In genomic region chr2:193818801-193819499, GRCh38 we compare ENCODE assay signal across 26 cellular contexts.
"Had no signal": no experiment of that assay in that cellular context is flagged by ENCODE, and none has a peak within 500 bp of the region (broad histone marks: within the 10 kb centered on the region; RNA-seq: fewer than 3 reads in every experiment).

No MANE protein-coding gene starts in this region.

- H3K27ac ChIP-seq: gastroesophageal sphincter, hepatocyte, parathyroid adenoma, psoas muscle, right atrium auricular region, thoracic aorta, vagina had no signal

- H3K4me2 ChIP-seq: hepatocyte had no signal

- H3K4me3 ChIP-seq: gastroesophageal sphincter, hepatocyte, psoas muscle, right atrium auricular region, thoracic aorta, vagina had no signal

- H3K79me2 ChIP-seq: hepatocyte, parathyroid adenoma had no signal

- DNase-seq: activated CD4-positive, alpha-beta memory T cell treated with anti-CD3 and anti-CD28 coated beads, Interleukin-2, amount 10 ng/mL, durations not matched to agents 7 days and 5 days; activated CD4-positive, alpha-beta T cell treated with anti-CD3 and anti-CD28 coated beads for 1 hour; activated CD4-positive, alpha-beta T cell treated with anti-CD3 and anti-CD28 coated beads, Interleukin-2, amount 10 ng/mL, durations not matched to agents 7 days and 5 days; activated CD8-positive, alpha-beta memory T cell treated with anti-CD3 and anti-CD28 coated beads, Interleukin-2, amount 50 U/mL, for 48 hours; activated gamma-delta T cell; activated naive CD8-positive, alpha-beta T cell treated with anti-CD3 and anti-CD28 coated beads, Interleukin-2, amount 50 U/mL, for 24 hours; activated T-cell treated with anti-CD3 and anti-CD28 coated beads, Interleukin-2, amount 50 U/mL, for 24 hours; amygdala; caudate nucleus; erythroblast; left cardiac atrium; left ventricle myocardium superior; naive B cell; nucleus accumbens; psoas muscle; stimulated activated CD4-positive, alpha-beta T cell treated with anti-CD3 and anti-CD28 coated beads, Interleukin-2, amount 100 ng/mL, for 48 hours; SW 1271; T1000; trophoblast cell had no signal

- H3K36me3 ChIP-seq: gastroesophageal sphincter, right atrium auricular region, thoracic aorta, vagina had no signal

- H3K4me1 ChIP-seq: gastroesophageal sphincter, parathyroid adenoma, psoas muscle, right atrium auricular region, vagina had no signal

- FAIRE-seq: keratinocyte had no signal

- H2AFZ ChIP-seq: hepatocyte, parathyroid adenoma had no signal

- H3K9ac ChIP-seq: parathyroid adenoma had no signal

- H3K27me3 ChIP-seq: hepatocyte, right atrium auricular region, vagina had no signal

- H3K9me3 ChIP-seq: psoas muscle, thoracic aorta, vagina had no signal
